2 cellular contexts compared by ENCODE assay signal in genomic region chr12:56377989-56378316, GRCh38.
TF ChIP-seq lines count a peak whose summit lies in the region.

No MANE protein-coding gene starts in this region.

TF ChIP-seq in GM23338, 12 proteins besides CTCF, POLR2A, EP300 and RAD21:
- TF ChIP-seq EZH2 (IDR thresholded peaks at IDR 0.05; ENCODE audit: low read depth, unreplicated experiment), result no peak

TF ChIP-seq in GM12878, 131 proteins besides CTCF, POLR2A, EP300 and RAD21:
- TF ChIP-seq TCF12 (IDR thresholded peaks at IDR 0.05; ENCODE audit: low read depth, low read length) (no peak), YY1 (IDR thresholded peaks at IDR 0.05; ENCODE audit: low read depth, low read length) (no peak), IRF5 (IDR thresholded peaks at IDR 0.05; ENCODE audit: borderline replicate concordance) (no peak), YBX1 (IDR thresholded peaks at IDR 0.05) (no peak), NFIC (IDR thresholded peaks at IDR 0.05; ENCODE audit: low read depth, low read length) (no peak)
